ENCODE assay signal across 24 cellular contexts in the genomic region with DNA sequence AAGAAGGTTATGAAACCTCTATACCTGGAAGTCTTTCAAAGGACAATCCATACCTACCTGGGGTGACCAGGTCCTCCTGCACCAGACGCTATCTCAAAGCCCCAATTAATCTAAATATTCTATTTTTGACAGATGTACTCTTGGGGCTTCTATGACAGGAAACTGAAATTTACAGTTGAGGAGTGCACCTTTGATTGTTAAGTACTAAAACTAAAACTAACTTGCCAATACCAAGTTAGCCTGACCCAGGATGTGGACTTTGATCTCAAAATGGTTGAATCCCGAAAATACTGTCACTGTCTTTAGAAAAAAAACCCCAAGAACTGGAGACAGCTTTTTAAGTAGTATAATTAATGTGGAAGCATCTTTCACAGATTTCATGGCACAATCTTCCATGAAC.
"Had no signal": no experiment of that assay in that cellular context is flagged by ENCODE, and none has a peak within 500 bp of the region (broad histone marks: within the 10 kb centered on the region; RNA-seq: fewer than 3 reads in every experiment).

No MANE protein-coding gene starts in this region.

- H3K4me1 ChIP-seq: colonic mucosa, esophagus muscularis mucosa, esophagus squamous epithelium, foreskin keratinocyte, gastrocnemius medialis, gastroesophageal sphincter, heart left ventricle, heart right ventricle had no signal

- DNase-seq: colonic mucosa; cortex of kidney; dermis blood vessel endothelial cell; dorsolateral prefrontal cortex; effector CD4-positive, alpha-beta T cell; effector CD8-positive, alpha-beta T cell; effector memory CD4-positive, alpha-beta T cell; effector memory CD8-positive, alpha-beta T cell; endodermal cell; erythroblast; esophagus squamous epithelium; foreskin fibroblast; foreskin keratinocyte; foreskin melanocyte; gastrocnemius medialis; glutamatergic neuron; head of caudate nucleus; heart left ventricle; heart right ventricle had no signal

- H3K27me3 ChIP-seq: colonic mucosa, dorsolateral prefrontal cortex, esophagus muscularis mucosa, esophagus squamous epithelium, foreskin keratinocyte, gastrocnemius medialis, gastroesophageal sphincter, heart left ventricle, heart right ventricle had no signal

- H3K4me3 ChIP-seq: colonic mucosa, coronary artery, dorsolateral prefrontal cortex, esophagus muscularis mucosa, esophagus squamous epithelium, gastrocnemius medialis, gastroesophageal sphincter, heart left ventricle, heart right ventricle had no signal

- H3K27ac ChIP-seq: colonic mucosa, coronary artery, dorsolateral prefrontal cortex, epithelial cell of prostate, esophagus muscularis mucosa, esophagus squamous epithelium, foreskin keratinocyte, gastrocnemius medialis, gastroesophageal sphincter, heart left ventricle, heart right ventricle had no signal

- ATAC-seq: effector memory CD8-positive, alpha-beta T cell; esophagus mucosa; foreskin keratinocyte; gastrocnemius medialis; gastroesophageal sphincter; heart left ventricle; heart right ventricle had no signal

- H3K36me3 ChIP-seq: colonic mucosa, esophagus muscularis mucosa, esophagus squamous epithelium, gastrocnemius medialis, gastroesophageal sphincter, heart left ventricle, heart right ventricle had no signal

- H3K9me3 ChIP-seq: colonic mucosa, esophagus muscularis mucosa, esophagus squamous epithelium, gastroesophageal sphincter, heart left ventricle, heart right ventricle had no signal
